Comparison of ENCODE assay signal across 13 cellular contexts in the genomic region with DNA sequence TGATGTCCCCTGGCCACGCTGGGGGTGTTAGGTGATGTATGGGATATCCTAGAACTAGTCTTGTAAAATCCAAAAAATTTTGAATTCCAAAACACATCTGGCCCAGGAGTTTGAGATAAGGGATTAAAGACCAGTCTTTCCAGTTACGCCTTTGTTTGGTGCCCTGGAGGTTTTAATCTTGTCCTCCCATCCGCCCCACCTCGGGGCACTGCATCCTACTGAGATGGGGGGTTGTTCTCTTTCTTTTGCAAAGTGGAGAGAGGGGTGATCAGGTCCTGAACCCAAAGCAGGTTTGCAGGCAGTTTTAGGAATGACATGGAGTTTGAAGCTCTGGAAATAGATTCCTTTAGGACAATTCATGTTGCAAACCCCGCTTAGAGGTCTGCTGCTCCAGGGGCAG. TPM values are rescaled to one million over a fixed set of nuclear protein-coding genes. Genes with fewer than 3 reads are reported as not detected.
DNase-seq lines count a peak whose midpoint lies in the region; ATAC-seq and TF ChIP-seq lines count a peak whose summit lies in the region.
"Had no signal": no experiment of that assay in that cellular context is flagged by ENCODE, and none has a peak within 500 bp of the region (broad histone marks: within the 10 kb centered on the region; RNA-seq: fewer than 3 reads in every experiment).

No MANE protein-coding gene starts in this region.

- H3K9me3 ChIP-seq in HUES64 (ENCODE audit: insufficient read depth, low read depth, low read length) = no peaks in the 10 kb centered on the region
- H3K9me3 ChIP-seq: psoas muscle, stomach had no signal

- H3K4me1 Mint-ChIP-seq in activated T-cell treated with anti-CD3 and anti-CD28 coated beads, Interleukin-2, amount 50 U/mL, for 72 hours (ENCODE audit: low read depth) = peaks cover 44% of the 10 kb centered on the region
- peaks cover 26% of the 10 kb centered on the region for H3K4me1 Mint-ChIP-seq in activated naive CD8-positive, alpha-beta T cell treated with anti-CD3 and anti-CD28 coated beads, Interleukin-2, amount 50 U/mL, for 24 hours
- H3K4me1 Mint-ChIP-seq in progenitor cell of endocrine pancreas (ENCODE audit: low read depth) (peaks cover 9% of the 10 kb centered on the region), MCF 10A (ENCODE audit: insufficient read depth, unreplicated experiment) (no peaks in the 10 kb centered on the region)

- peak overlapping the region; percentile 22 to 87 for H3K4me3 Mint-ChIP-seq in activated T-cell treated with anti-CD3 and anti-CD28 coated beads, Interleukin-2, amount 50 U/mL, for 72 hours
- H3K4me3 Mint-ChIP-seq in activated naive CD8-positive, alpha-beta T cell treated with anti-CD3 and anti-CD28 coated beads, Interleukin-2, amount 50 U/mL, for 24 hours = peak overlapping the region; percentile 91
- peak overlapping the region; percentile 28 for H3K4me3 Mint-ChIP-seq in progenitor cell of endocrine pancreas (ENCODE audit: low read depth)
- no peak overlapping the region for H3K4me3 Mint-ChIP-seq in MCF 10A (ENCODE audit: unreplicated experiment)

- peak overlapping the region; percentile 92; the same call in 1 of the 2 replicates for H3K27ac ChIP-seq in HUES64 (ENCODE audit: low read depth, low read length)
- H3K27ac ChIP-seq: psoas muscle, stomach had no signal

- CTCF ChIA-PET in MCF 10A (lab: Yijun Ruan, JAX) = interaction anchor here (0.6 kb wide), 1 partner anchor 219 kb away, joined by 3 read pairs; no protein-coding TSS in a partner anchor

- no peaks in the 10 kb centered on the region; the same call in 1 of the 2 replicates for H3K27me3 ChIP-seq in HUES64 (ENCODE audit: insufficient read depth, low read length)

- H3K36me3 Mint-ChIP-seq in activated T-cell treated with anti-CD3 and anti-CD28 coated beads, Interleukin-2, amount 50 U/mL, for 72 hours (ENCODE audit: insufficient read depth in 2 of 2) = peaks cover 3 to 14% of the 10 kb centered on the region in 2 donors
- peaks cover 24% of the 10 kb centered on the region for H3K36me3 Mint-ChIP-seq in activated naive CD8-positive, alpha-beta T cell treated with anti-CD3 and anti-CD28 coated beads, Interleukin-2, amount 50 U/mL, for 24 hours (ENCODE audit: low read depth)
- peaks cover 7% of the 10 kb centered on the region for H3K36me3 Mint-ChIP-seq in progenitor cell of endocrine pancreas (ENCODE audit: insufficient read depth)
- peaks cover 7% of the 10 kb centered on the region for H3K36me3 Mint-ChIP-seq in MCF 10A (ENCODE audit: insufficient read depth, unreplicated experiment)

- peak overlapping the region; percentile 85 for H3K4me3 ChIP-seq in HUES64 (ENCODE audit: low read length)
- H3K4me3 ChIP-seq: stomach had no signal

- TF ChIP-seq CTCF in progenitor cell of endocrine pancreas (IDR thresholded peaks at IDR 0.05; ENCODE audit: unreplicated experiment) = no peak
- no peak for TF ChIP-seq CTCF in MCF 10A (IDR thresholded peaks at IDR 0.05; ENCODE audit: unreplicated experiment)

- no TSS peak for BruUV-seq in MCF 10A (replicated peaks; lab: Mats Ljungman, UMichigan)

- peaks cover 14% of the 10 kb centered on the region for H3K27me3 Mint-ChIP-seq in activated T-cell treated with anti-CD3 and anti-CD28 coated beads, Interleukin-2, amount 50 U/mL, for 72 hours (ENCODE audit: low read depth)
- no peaks in the 10 kb centered on the region for H3K27me3 Mint-ChIP-seq in activated naive CD8-positive, alpha-beta T cell treated with anti-CD3 and anti-CD28 coated beads, Interleukin-2, amount 50 U/mL, for 24 hours
- peaks cover 7% of the 10 kb centered on the region for H3K27me3 Mint-ChIP-seq in progenitor cell of endocrine pancreas
- H3K27me3 Mint-ChIP-seq in MCF 10A (ENCODE audit: insufficient read depth, unreplicated experiment) = no peaks in the 10 kb centered on the region

- POLR2A ChIA-PET in MCF 10A (lab: Yijun Ruan, JAX) = interaction anchor here (0.6 kb wide), 1 partner anchor 38 kb away, joined by 3 read pairs; no protein-coding TSS in a partner anchor

- ATAC-seq in activated T-cell treated with anti-CD3 and anti-CD28 coated beads, Interleukin-2, amount 50 U/mL, for 72 hours (replicated peaks in 1 of 2) = no peak
- ATAC-seq in activated naive CD8-positive, alpha-beta T cell treated with anti-CD3 and anti-CD28 coated beads, Interleukin-2, amount 50 U/mL, for 24 hours = no peak
- ATAC-seq: psoas muscle had no signal

- 79% methylated on average over 1 of the region's 5 CpGs for WGBS in HUES64

- DNase-seq in activated T-cell treated with anti-CD3 and anti-CD28 coated beads, Interleukin-2, amount 50 U/mL, for 72 hours = no peak
- no peak for DNase-seq in activated T-cell treated with anti-CD3 and anti-CD28 coated beads, Interleukin-2, amount 50 U/mL, for 48 hours
- no peak for DNase-seq in activated naive CD8-positive, alpha-beta T cell treated with anti-CD3 and anti-CD28 coated beads, Interleukin-2, amount 50 U/mL, for 24 hours
- DNase-seq in progenitor cell of endocrine pancreas (ENCODE audit: low spot score, unreplicated experiment) = no peak
- no peak for DNase-seq in NCI-H524 (lab: John Stamatoyannopoulos, UW)
- DNase-seq in DMS114 treated with DMSO at 0.1 percent for 48 hours (lab: John Stamatoyannopoulos, UW; ENCODE audit: unreplicated experiment) = no peak
- no peak for DNase-seq in MCF 10A (ENCODE audit: unreplicated experiment)
- DNase-seq: cerebellar nuclear complex, KG1, psoas muscle, SHP77 treated with DMSO at 0.1 percent for 48 hours, stomach had no signal

- no peaks in the 10 kb centered on the region for H3K9me3 Mint-ChIP-seq in activated T-cell treated with anti-CD3 and anti-CD28 coated beads, Interleukin-2, amount 50 U/mL, for 72 hours
- no peaks in the 10 kb centered on the region for H3K9me3 Mint-ChIP-seq in activated naive CD8-positive, alpha-beta T cell treated with anti-CD3 and anti-CD28 coated beads, Interleukin-2, amount 50 U/mL, for 24 hours
- H3K9me3 Mint-ChIP-seq in progenitor cell of endocrine pancreas (ENCODE audit: low read depth) = peaks cover 15% of the 10 kb centered on the region
- no peaks in the 10 kb centered on the region for H3K9me3 Mint-ChIP-seq in MCF 10A (ENCODE audit: unreplicated experiment)

- H3K9ac ChIP-seq in HUES64 (ENCODE audit: low read depth, low read length) = peak overlapping the region; percentile 84

- intact Hi-C loops in MCF 10A (cut with micrococcal nuclease) = no loop called here

- H3K36me3 ChIP-seq in HUES64 (ENCODE audit: insufficient read depth, low read length) = peaks cover 39% of the 10 kb centered on the region

- no peak overlapping the region for H3K27ac Mint-ChIP-seq in activated T-cell treated with anti-CD3 and anti-CD28 coated beads, Interleukin-2, amount 50 U/mL, for 72 hours
- no peak overlapping the region for H3K27ac Mint-ChIP-seq in activated naive CD8-positive, alpha-beta T cell treated with anti-CD3 and anti-CD28 coated beads, Interleukin-2, amount 50 U/mL, for 24 hours
- H3K27ac Mint-ChIP-seq in progenitor cell of endocrine pancreas (no peak overlapping the region), MCF 10A (ENCODE audit: low read depth, unreplicated experiment) (no peak overlapping the region)

- H3K4me1 ChIP-seq in HUES64 (ENCODE audit: insufficient read depth, low read length) = peaks cover 16% of the 10 kb centered on the region; the same call in 1 of the 2 replicates

RNA-seq across cellular contexts. Expression of a gene that starts 1.8 kb away (rescaled TPM):
- total RNA-seq in activated T-cell treated with anti-CD3 and anti-CD28 coated beads, Interleukin-2, amount 50 U/mL, for 72 hours = 10 to 100 TPM; 29.4 to 34.8 TPM
- 12.5 TPM for polyA plus RNA-seq in HUES64 (2013, experiment 1 of 2)
- polyA plus RNA-seq in HUES64 (2013, experiment 2 of 2) = 13.1 TPM
- total RNA-seq in progenitor cell of endocrine pancreas = 7.4 and 8.2 TPM in 2 replicates
- total RNA-seq in MCF 10A (2022) = 6.6 and 8.7 TPM in 2 replicates

RNA-seq across cellular contexts. Expression of a gene that starts 14.7 kb away (rescaled TPM):
- total RNA-seq in activated T-cell treated with anti-CD3 and anti-CD28 coated beads, Interleukin-2, amount 50 U/mL, for 72 hours = 10 to 100 TPM; 81.4 to 83.9 TPM
- polyA plus RNA-seq in HUES64 (2013, experiment 1 of 2) = 0.20 TPM
- 0.76 TPM for polyA plus RNA-seq in HUES64 (2013, experiment 2 of 2)
- total RNA-seq in progenitor cell of endocrine pancreas = 0.62 and 1.2 TPM in 2 replicates
- total RNA-seq in MCF 10A (2022) = 0.37 and 0.96 TPM in 2 replicates

Comparison
In these comparisons a context has a peak if more than half of its experiments do, and no peak if none do; other contexts are left out.
1. RNA of a gene that starts 14.7 kb away (total RNA-seq): 81.4 to 83.9 TPM in activated T-cell treated with anti-CD3 and anti-CD28 coated beads, Interleukin-2, amount 50 U/mL, for 72 hours; 0.62 to 1.2 TPM in progenitor cell of endocrine pancreas and 0.37 to 0.96 TPM in MCF 10A; every median in the first group is over 10 times any median in the second.